ENCODE assay signal across 23 cellular contexts in the genomic region with DNA sequence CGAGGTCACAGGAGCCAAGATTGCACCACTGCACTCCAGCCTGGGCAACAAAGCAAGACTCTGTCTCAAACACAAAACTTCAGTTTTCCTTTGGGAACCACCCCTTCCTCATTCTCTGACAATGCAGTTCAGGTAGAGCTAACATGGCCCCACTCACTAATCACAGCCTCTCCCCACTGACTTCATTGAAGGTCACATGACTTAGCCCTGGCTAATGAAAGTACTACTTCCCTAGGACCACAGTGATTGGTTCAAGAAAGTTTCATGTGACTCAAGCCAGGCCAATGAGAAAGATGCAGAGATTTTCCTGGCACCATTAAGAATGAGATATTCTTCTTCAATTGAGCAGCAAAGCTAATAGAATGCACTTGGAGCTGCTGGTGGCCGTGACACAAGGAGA.
DNase-seq lines count a peak whose midpoint lies in the region; ATAC-seq, FAIRE-seq and TF ChIP-seq lines count a peak whose summit lies in the region.
"Had no signal": no experiment of that assay in that cellular context is flagged by ENCODE, and none has a peak within 500 bp of the region (broad histone marks: within the 10 kb centered on the region; RNA-seq: fewer than 3 reads in every experiment).

No MANE protein-coding gene starts in this region.

- H3K27ac ChIP-seq in A549 (no peak overlapping the region), IMR-90 (ENCODE audit: insufficient read depth, low read length) (no peak overlapping the region)

- H2BK5ac ChIP-seq in IMR-90 (ENCODE audit: low read depth, low read length, poor library complexity, severe bottlenecking) = no peak overlapping the region

- H3K9me3 ChIP-seq in A549 = no peaks in the 10 kb centered on the region
- H3K9me3 ChIP-seq in IMR-90 (ENCODE audit: control insufficient read depth, insufficient read depth, low read length) = no peaks in the 10 kb centered on the region
- H3K9me3 ChIP-seq: HAP-1 had no signal

- H4K91ac ChIP-seq in IMR-90 (ENCODE audit: insufficient read depth, low read depth, low read length) = no peak overlapping the region

- H2BK120ac ChIP-seq in IMR-90 (ENCODE audit: low read depth, low read length) = no peak overlapping the region

- H4K5ac ChIP-seq in IMR-90 (ENCODE audit: low read depth, low read length) = no peak overlapping the region

- intact Hi-C loops in IMR-90 (cut with micrococcal nuclease) = no loop called here

- no peaks in the 10 kb centered on the region; the same call in 1 of the 2 replicates for H3K9me1 ChIP-seq in IMR-90 (ENCODE audit: insufficient read depth, low read length)

- TF ChIP-seq POLR2A in A549 (IDR thresholded peaks at IDR 0.05; ENCODE audit: low read length) (no peak), IMR-90 (IDR thresholded peaks at IDR 0.05; ENCODE audit: low read depth, low read length) (no peak)

- peaks cover 14% of the 10 kb centered on the region for H3K4me1 ChIP-seq in A549
- H3K4me1 ChIP-seq in IMR-90 (ENCODE audit: control insufficient read depth, insufficient read depth, low read length) = no peaks in the 10 kb centered on the region
- H3K4me1 ChIP-seq: HAP-1 had no signal

- in situ Hi-C loops in IMR-90 (cut with MboI; ENCODE audit: low sequenced_read_pairs) = no loop called here

- H3K23ac ChIP-seq in IMR-90 (ENCODE audit: low read depth, low read length) = no peak overlapping the region

- H2AK9ac ChIP-seq in IMR-90 (replicated peaks; ENCODE audit: low read depth, low read length, poor library complexity) = no peak overlapping the region

- H3K79me1 ChIP-seq in IMR-90 (ENCODE audit: low read depth in 1 of 2, low read length in 2 of 2) = no peaks in the 10 kb centered on the region

- H3K36me3 Mint-ChIP-seq in neural crest cell (ENCODE audit: low read depth) = no peaks in the 10 kb centered on the region
- H3K36me3 Mint-ChIP-seq: CD4-positive, alpha-beta memory T cell had no signal

- no peak overlapping the region for H3K56ac ChIP-seq in IMR-90 (ENCODE audit: extremely low read depth, insufficient read depth, low read length)

- no peaks in the 10 kb centered on the region for H4K20me1 ChIP-seq in IMR-90 (ENCODE audit: insufficient read depth, low read length)

- FAIRE-seq in A549 (lab: Jason Lieb, UNC) = no peak
- FAIRE-seq: GM12891, GM18507, H54 had no signal

- H3K4me2 ChIP-seq in A549 (no peak overlapping the region), IMR-90 (ENCODE audit: low read depth, low read length) (no peak overlapping the region)

- H3K27me3 Mint-ChIP-seq in neural crest cell (ENCODE audit: low read depth) = no peaks in the 10 kb centered on the region

- no peak overlapping the region for H3K14ac ChIP-seq in IMR-90 (replicated peaks; ENCODE audit: low read depth, low read length)

- peak overlapping the region; percentile 32 for H2AFZ ChIP-seq in IMR-90 (replicated peaks; ENCODE audit: low read length, poor library complexity)

- no TSS peak for BruUV-seq in IMR-90 (replicated peaks; lab: Mats Ljungman, UMichigan)

- no peak for TF ChIP-seq RAD21 in A549 (conservative IDR thresholded peaks at IDR 0.05 in 1 of 2, IDR thresholded peaks at IDR 0.05 in 1 of 2)
- TF ChIP-seq RAD21 in IMR-90 (IDR thresholded peaks at IDR 0.05; ENCODE audit: low read length) = no peak

- H2BK20ac ChIP-seq in IMR-90 (ENCODE audit: low read depth, low read length) = no peak overlapping the region

- no peak for TF ChIP-seq CTCF in A549 (IDR thresholded peaks at IDR 0.05)
- no peak for TF ChIP-seq CTCF in IMR-90 (conservative IDR thresholded peaks at IDR 0.05; ENCODE audit: low read depth, low read length)
- TF ChIP-seq CTCF in neural crest cell (conservative IDR thresholded peaks at IDR 0.05) = no peak

- H4K8ac ChIP-seq in IMR-90 (ENCODE audit: low read depth in 2 of 2, low read length in 2 of 2) = no peak overlapping the region

- peaks cover 5% of the 10 kb centered on the region for H3K27me3 ChIP-seq in IMR-90 (ENCODE audit: control insufficient read depth, insufficient read depth, low read length)

- CTCF ChIA-PET in A549 (lab: Yijun Ruan, JAX) (interaction anchor here (0.6 kb wide), 2 partner anchors 30 to 1228 kb away, joined by 3 read pairs; no protein-coding TSS in a partner anchor), IMR-90 (lab: Yijun Ruan, JAX) (interaction anchor here (1.4 kb wide), 1 partner anchor 10 kb away, joined by 3 read pairs; no protein-coding TSS in a partner anchor)

- POLR2A ChIA-PET in A549 (lab: Yijun Ruan, JAX) (no interaction called here), IMR-90 (lab: Charles Lee; ENCODE audit: unreplicated experiment) (no interaction called here)

- no peak overlapping the region for H3K4me3 ChIP-seq in A549
- H3K4me3 ChIP-seq in IMR-90 (ENCODE audit: insufficient read depth, low read depth, low read length) = no peak overlapping the region
- H3K4me3 ChIP-seq: HAP-1 had no signal

- no peak overlapping the region for H3K4ac ChIP-seq in IMR-90 (ENCODE audit: low read depth, low read length)

- H3K18ac ChIP-seq in IMR-90 (ENCODE audit: low read depth, low read length) = no peak overlapping the region

- ATAC-seq in A549 (no peak), IMR-90 (ENCODE audit: low read depth) (no peak), HG03520 (IDR thresholded peaks at IDR 0.05; ENCODE audit: unreplicated experiment) (no peak), GM21737 (IDR thresholded peaks at IDR 0.05; ENCODE audit: unreplicated experiment) (no peak)

- no peaks in the 10 kb centered on the region for H3K9me3 Mint-ChIP-seq in neural crest cell
- H3K9me3 Mint-ChIP-seq: HFFc6 had no signal

- H3K27ac Mint-ChIP-seq in neural crest cell (ENCODE audit: unreplicated experiment) = peak overlapping the region; percentile 54
- H3K27ac Mint-ChIP-seq: CD4-positive, alpha-beta memory T cell; HFFc6 had no signal

- H3K4me3 Mint-ChIP-seq in neural crest cell = no peak overlapping the region
- H3K4me3 Mint-ChIP-seq: HFFc6 had no signal

- dilution Hi-C loops in IMR-90 (cut with HindIII; ENCODE audit: low sequenced_read_pairs, unreplicated experiment) = no loop called here

- no peak overlapping the region for H2BK15ac ChIP-seq in IMR-90 (ENCODE audit: low read depth, low read length)

- DNase-seq in A549 (ENCODE audit: low read depth in 1 of 2, low spot score in 1 of 2) (peak in 1 of 2 experiments; percentile 5), IMR-90 (no peak), RPMI7951 (ENCODE audit: low read depth) (peak; percentile 15), neural crest cell (ENCODE audit: low read depth, low spot score) (no peak), RPMI8226 (no peak), activated T-cell treated with anti-CD3 and anti-CD28 coated beads for 4 hours (no peak)
- DNase-seq: 8988T; C1 segment of cervical spinal cord; Calu3; CD4-positive, alpha-beta memory T cell; COR-L47; DMS153; DMS79; EL; GDM1; GOT3; HFFc6 had no signal

- no peaks in the 10 kb centered on the region for H3K4me1 Mint-ChIP-seq in neural crest cell

- WGBS in A549 (ENCODE audit: missing lambda C conversion rate) = 45% methylated on average over 2 of the region's 2 CpGs
- WGBS in IMR-90 (ENCODE audit: extremely low coverage in 2 of 2, insufficient read length in 1 of 2), 2 experiments = no CpG with 5 or more reads among the region's 2 CpGs

- no peak overlapping the region for H2AK5ac ChIP-seq in IMR-90 (ENCODE audit: low read depth, low read length)

- H3K36me3 ChIP-seq in IMR-90 (ENCODE audit: control insufficient read depth, insufficient read depth, low read length) = no peaks in the 10 kb centered on the region
- H3K36me3 ChIP-seq: HAP-1 had no signal

- no peak overlapping the region for H3K9ac ChIP-seq in IMR-90 (ENCODE audit: low read depth, low read length)

- no peak for TF ChIP-seq EP300 in A549 (IDR thresholded peaks at IDR 0.05)

TF ChIP-seq in A549, 52 proteins besides CTCF, POLR2A, EP300 and RAD21:
- TF ChIP-seq SMC3 (IDR thresholded peaks at IDR 0.05) (no peak), MYC (IDR thresholded peaks at IDR 0.05; ENCODE audit: borderline replicate concordance, low read length) (no peak), KDM1A (IDR thresholded peaks at IDR 0.05; ENCODE audit: low read depth) (no peak), EHF (CRISPR knock-in tag; IDR thresholded peaks at IDR 0.05) (no peak)
- TF ChIP-seq, protein P1, sequence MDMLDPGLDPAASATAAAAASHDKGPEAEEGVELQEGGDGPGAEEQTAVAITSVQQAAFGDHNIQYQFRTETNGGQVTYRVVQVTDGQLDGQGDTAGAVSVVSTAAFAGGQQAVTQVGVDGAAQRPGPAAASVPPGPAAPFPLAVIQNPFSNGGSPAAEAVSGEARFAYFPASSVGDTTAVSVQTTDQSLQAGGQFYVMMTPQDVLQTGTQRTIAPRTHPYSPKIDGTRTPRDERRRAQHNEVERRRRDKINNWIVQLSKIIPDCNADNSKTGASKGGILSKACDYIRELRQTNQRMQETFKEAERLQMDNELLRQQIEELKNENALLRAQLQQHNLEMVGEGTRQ (IDR thresholded peaks at IDR 0.05) = peak; percentile 26; the same call in 1 of the 2 replicates

TF ChIP-seq in IMR-90, 13 proteins besides CTCF, POLR2A, EP300 and RAD21:
- no peak for TF ChIP-seq CEBPB (IDR thresholded peaks at IDR 0.05; ENCODE audit: low read depth, low read length)
- no peak for TF ChIP-seq FOS (IDR thresholded peaks at IDR 0.05; ENCODE audit: low read depth, low read length)
- TF ChIP-seq, protein P1 (IDR thresholded peaks at IDR 0.05; ENCODE audit: low read depth, low read length) = no peak
- TF ChIP-seq MXI1 (IDR thresholded peaks at IDR 0.05; ENCODE audit: borderline replicate concordance, low read depth, low read length) = no peak
- no peak for TF ChIP-seq CHD1 (IDR thresholded peaks at IDR 0.05; ENCODE audit: low read depth, low read length)
- no peak for TF ChIP-seq NFE2L2 (IDR thresholded peaks at IDR 0.05; ENCODE audit: low read depth, low read length)
- no peak for TF ChIP-seq BHLHE40 (IDR thresholded peaks at IDR 0.05; ENCODE audit: low read depth, low read length)
- TF ChIP-seq RFX5 (IDR thresholded peaks at IDR 0.05; ENCODE audit: low read depth, low read length) = no peak
